Comparison of ENCODE assay signal across 10 cellular contexts in the genomic region with DNA sequence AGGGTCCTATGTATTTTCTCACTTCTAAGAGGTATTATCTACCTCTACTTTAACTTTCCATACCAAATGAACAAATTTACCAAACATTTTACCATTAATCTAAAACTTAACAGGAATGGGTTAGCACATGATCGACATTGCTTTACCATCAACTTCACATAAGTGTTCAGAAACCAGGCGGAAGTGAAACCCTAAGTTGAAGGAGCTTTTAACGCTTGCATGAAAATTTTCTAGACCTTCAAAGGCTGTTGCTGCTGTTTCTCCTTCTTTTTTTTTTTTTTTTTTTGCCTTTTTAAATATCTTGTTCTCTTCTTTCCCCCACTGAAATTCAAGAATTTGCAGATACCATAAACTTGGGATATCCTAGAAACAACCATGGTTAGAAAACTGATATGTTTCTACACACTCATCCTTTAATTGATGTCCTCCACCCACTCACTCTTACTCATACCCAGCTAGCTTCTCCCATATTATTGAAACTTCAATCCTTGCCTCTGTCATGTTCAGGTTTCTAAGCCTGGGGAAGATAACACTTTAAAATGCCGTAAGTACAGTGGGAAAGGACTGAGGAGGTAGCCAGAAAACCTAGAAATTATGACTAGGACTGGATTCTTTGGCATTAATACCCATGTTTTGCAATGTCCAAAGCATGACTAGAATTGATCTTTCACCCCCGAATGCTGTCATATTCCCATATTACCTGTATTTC. TPM values are rescaled to one million over a fixed set of nuclear protein-coding genes. Genes with fewer than 3 reads are reported as not detected.
DNase-seq lines count a peak whose midpoint lies in the region; ATAC-seq and TF ChIP-seq lines count a peak whose summit lies in the region.
"Had no signal": no experiment of that assay in that cellular context is flagged by ENCODE, and none has a peak within 500 bp of the region (broad histone marks: within the 10 kb centered on the region; RNA-seq: fewer than 3 reads in every experiment).

No MANE protein-coding gene starts in this region.

- H3K4me3 Mint-ChIP-seq in osteocyte (ENCODE audit: unreplicated experiment), result no peak overlapping the region

- H3K27me3 Mint-ChIP-seq in osteocyte (ENCODE audit: unreplicated experiment), result no peaks in the 10 kb centered on the region

- peaks cover 4% of the 10 kb centered on the region for H3K9me3 Mint-ChIP-seq in osteocyte (ENCODE audit: unreplicated experiment)

- DNase-seq in EL (peak; percentile 43), LHCN-M2 (ENCODE audit: low read depth) (peak; percentile 74), osteocyte (ENCODE audit: extremely low spot score, unreplicated experiment) (no peak), OCI-M1 (lab: John Stamatoyannopoulos, UW) (no peak)
- no peak for DNase-seq in stimulated activated CD4-positive, alpha-beta T cell treated with anti-CD3 and anti-CD28 coated beads, Interleukin-4, amount 100 ng/mL, for 1 hour
- DNase-seq: SW 1271 had no signal

- H3K4me1 Mint-ChIP-seq in osteocyte (ENCODE audit: unreplicated experiment), result peaks cover 12% of the 10 kb centered on the region

- H3K27ac Mint-ChIP-seq in osteocyte (ENCODE audit: unreplicated experiment), result no peak overlapping the region

- no peaks in the 10 kb centered on the region for H3K36me3 Mint-ChIP-seq in osteocyte (ENCODE audit: unreplicated experiment)

- peak; percentile 84 for ATAC-seq in GM21381 (IDR thresholded peaks at IDR 0.05; ENCODE audit: unreplicated experiment)
- ATAC-seq in esophagus mucosa, result peak; percentile 63
- ATAC-seq in HG03280 (IDR thresholded peaks at IDR 0.05; ENCODE audit: unreplicated experiment), result no peak
- ATAC-seq: gastroesophageal sphincter had no signal

- TF ChIP-seq CTCF in osteocyte (IDR thresholded peaks at IDR 0.05), result no peak

RNA-seq across cellular contexts. Expression of a gene that starts 24.7 kb away (rescaled TPM):
- total RNA-seq in LHCN-M2 (2014; rRNA removed) (51.9 and 53.7 TPM in 2 replicates), esophagus mucosa (18.8 TPM), osteocyte (41.1 and 45.4 TPM in 2 replicates)
- polyA plus RNA-seq in LHCN-M2 (2012), result 14.4 TPM

Comparison
In these comparisons a context has a peak if more than half of its experiments do, and no peak if none do; other contexts are left out.
1. DNase-seq: peak in EL (single experiment) and LHCN-M2 (single experiment); none in osteocyte (single experiment), OCI-M1 (single experiment) and stimulated activated CD4-positive, alpha-beta T cell treated with anti-CD3 and anti-CD28 coated beads, Interleukin-4, amount 100 ng/mL, for 1 hour (single experiment).